Comparison of ENCODE assay signal across 8 cellular contexts in genomic region chr19:40420766-40421467, GRCh38. TPM values are rescaled to one million over a fixed set of nuclear protein-coding genes. Genes with fewer than 3 reads are reported as not detected.
DNase-seq lines count a peak whose midpoint lies in the region; ATAC-seq and TF ChIP-seq lines count a peak whose summit lies in the region.

No MANE protein-coding gene starts in this region.

- peak; percentile 66 for DNase-seq in NCI-H446 treated with DMSO at 0.1 percent for 48 hours (lab: John Stamatoyannopoulos, UW)
- peak; percentile 84 for DNase-seq in activated CD4-positive, alpha-beta T cell treated with anti-CD3 and anti-CD28 coated beads for 36 hours
- DNase-seq in stimulated activated CD4-positive, alpha-beta T cell treated with anti-CD3 and anti-CD28 coated beads, Interleukin-15, amount 100 ng/mL, for 48 hours (ENCODE audit: low read depth in 2 of 2), result peak; percentile 43 to 61

- CTCF ChIA-PET in activated CD4-positive, alpha-beta T cell treated with anti-CD3 and anti-CD28 coated beads for 36 hours (lab: Charles Lee), result interaction anchor here (0.6 to 1.3 kb wide), 20 partner anchors 10 to 150 kb away, joined by 3 to 11 read pairs (median 4); partner anchors contain the start of genes BLVRB and SERTAD3

- H3K9me3 Mint-ChIP-seq in activated CD4-positive, alpha-beta T cell treated with anti-CD3 and anti-CD28 coated beads for 36 hours (ENCODE audit: low read depth), result no peaks in the 10 kb centered on the region

- peaks cover 20% of the 10 kb centered on the region for H3K36me3 Mint-ChIP-seq in activated CD4-positive, alpha-beta T cell treated with anti-CD3 and anti-CD28 coated beads for 36 hours (ENCODE audit: low read depth)

- peaks cover 26% of the 10 kb centered on the region for H3K4me1 Mint-ChIP-seq in activated CD4-positive, alpha-beta T cell treated with anti-CD3 and anti-CD28 coated beads for 36 hours

- ATAC-seq in HG03045 (IDR thresholded peaks at IDR 0.05; ENCODE audit: unreplicated experiment) (peak; percentile 37), HG02623 (IDR thresholded peaks at IDR 0.05; ENCODE audit: unreplicated experiment) (no peak)
- ATAC-seq in activated CD4-positive, alpha-beta T cell treated with anti-CD3 and anti-CD28 coated beads for 36 hours, result peak; percentile 39

- intact Hi-C loops in activated CD4-positive, alpha-beta T cell treated with anti-CD3 and anti-CD28 coated beads for 36 hours (cut with DNase I, micrococcal nuclease), result loop anchor here (1.0 to 2.0 kb wide), 8 partner anchors 16 to 330 kb away; partner anchors contain the start of genes ACTMAP (in 1 of the 2), BLVRB (in 1 of the 2), C19orf47 (in 1 of the 2) and PLD3 (in 1 of the 2)

- TF ChIP-seq POLR2A in GM10847 (IDR thresholded peaks at IDR 0.05; ENCODE audit: extremely low read depth, insufficient read length), result peak; percentile 77

- H3K4me3 Mint-ChIP-seq in activated CD4-positive, alpha-beta T cell treated with anti-CD3 and anti-CD28 coated beads for 36 hours, result peak overlapping the region; percentile 76

- H3K27ac Mint-ChIP-seq in activated CD4-positive, alpha-beta T cell treated with anti-CD3 and anti-CD28 coated beads for 36 hours, result peak overlapping the region; percentile 90

- no peaks in the 10 kb centered on the region for H3K27me3 ChIP-seq in layer of hippocampus (ENCODE audit: control insufficient read depth, insufficient read depth, low read length)

- no peaks in the 10 kb centered on the region for H3K27me3 Mint-ChIP-seq in activated CD4-positive, alpha-beta T cell treated with anti-CD3 and anti-CD28 coated beads for 36 hours

- H3K27ac ChIP-seq in cingulate gyrus (ENCODE audit: low read depth, low read length) (peak overlapping the region; percentile 96), layer of hippocampus (ENCODE audit: low read depth, low read length) (peak overlapping the region; percentile 98)

- POLR2A ChIA-PET in activated CD4-positive, alpha-beta T cell treated with anti-CD3 and anti-CD28 coated beads for 36 hours (lab: Charles Lee), result interaction anchor here (0.5 to 1.7 kb wide), 6 partner anchors 17 to 843 kb away, joined by 3 to 7 read pairs (median 3); partner anchors contain the start of gene BLVRB

RNA-seq across cellular contexts. Expression of gene SERTAD1, which starts 4.9 kb away (rescaled TPM):
- 10 to 100 TPM; 10.0 to 14.7 TPM for total RNA-seq in activated CD4-positive, alpha-beta T cell treated with anti-CD3 and anti-CD28 coated beads for 36 hours

RNA-seq across cellular contexts. Expression of gene PRX, which starts 7.7 kb away (rescaled TPM):
- total RNA-seq in activated CD4-positive, alpha-beta T cell treated with anti-CD3 and anti-CD28 coated beads for 36 hours, result 1 to 10 TPM; 1.0 to 1.4 TPM

RNA-seq across cellular contexts. Expression of gene SERTAD3, which starts 23.2 kb away (rescaled TPM):
- 10 to 100 TPM in 1 of 2 experiments, 1 to 10 TPM in 1; 8.4 to 12.0 TPM for total RNA-seq in activated CD4-positive, alpha-beta T cell treated with anti-CD3 and anti-CD28 coated beads for 36 hours

RNA-seq across cellular contexts. Expression of gene HIPK4, which starts 30.9 kb away (rescaled TPM):
- total RNA-seq in activated CD4-positive, alpha-beta T cell treated with anti-CD3 and anti-CD28 coated beads for 36 hours, result under 1 TPM in 1 of 2 experiments, not detected in 1; 0.09 TPM

RNA-seq across cellular contexts. Expression of gene BLVRB, which starts 44.6 kb away (rescaled TPM):
- total RNA-seq in activated CD4-positive, alpha-beta T cell treated with anti-CD3 and anti-CD28 coated beads for 36 hours, result 10 to 100 TPM; 34.1 to 35.6 TPM
